Comparison of ENCODE assay signal across 35 cellular contexts in genomic region chr14:64049616-64050381, GRCh38.
"Had no signal": no experiment of that assay in that cellular context is flagged by ENCODE, and none has a peak within 500 bp of the region (broad histone marks: within the 10 kb centered on the region; RNA-seq: fewer than 3 reads in every experiment).

No MANE protein-coding gene starts in this region.

- H3K4me1 Mint-ChIP-seq: activated B cell treated with CpG ODN at 0.5 μM for 24 hours; activated CD4-positive, alpha-beta T cell treated with anti-CD3 and anti-CD28 coated beads, Interleukin-2, amount 10 ng/mL, durations not matched to agents 24 days and 14 days; activated CD8-positive, alpha-beta memory T cell treated with anti-CD3 and anti-CD28 coated beads, Interleukin-2, amount 10 ng/mL, durations not matched to agents 7 days and 5 days; activated naive CD4-positive, alpha-beta T cell treated with anti-CD3 and anti-CD28 coated beads, Interleukin-2, amount 10 ng/mL, durations not matched to agents 7 days and 5 days; activated naive CD4-positive, alpha-beta T cell treated with anti-CD3 and anti-CD28 coated beads, Interleukin-2, amount 50 U/mL, for 24 hours; activated naive CD8-positive, alpha-beta T cell treated with anti-CD3 and anti-CD28 coated beads, Interleukin-2, amount 50 U/mL, for 24 hours; brain; central memory CD8-positive, alpha-beta T cell had no signal

- H3K36me3 ChIP-seq: cardiac muscle cell had no signal

- H3K4me3 ChIP-seq: ascending aorta, cardiac muscle cell had no signal

- H3K9me3 Mint-ChIP-seq: activated B cell treated with CpG ODN at 0.5 μM for 24 hours; activated CD4-positive, alpha-beta memory T cell treated with anti-CD3 and anti-CD28 coated beads for 36 hours; activated CD4-positive, alpha-beta T cell treated with anti-CD3 and anti-CD28 coated beads, Interleukin-2, amount 10 ng/mL, durations not matched to agents 24 days and 14 days; activated CD8-positive, alpha-beta T cell treated with anti-CD3 and anti-CD28 coated beads for 36 hours; activated naive CD4-positive, alpha-beta T cell treated with anti-CD3 and anti-CD28 coated beads, Interleukin-2, amount 10 ng/mL, durations not matched to agents 7 days and 5 days; activated naive CD4-positive, alpha-beta T cell treated with anti-CD3 and anti-CD28 coated beads, Interleukin-2, amount 50 U/mL, for 24 hours; activated naive CD8-positive, alpha-beta T cell treated with anti-CD3 and anti-CD28 coated beads, Interleukin-2, amount 10 ng/mL, durations not matched to agents 7 days and 5 days; activated naive CD8-positive, alpha-beta T cell treated with anti-CD3 and anti-CD28 coated beads, Interleukin-2, amount 50 U/mL, for 24 hours; activated T-cell treated with anti-CD3 and anti-CD28 coated beads, Interleukin-2, amount 50 U/mL, for 24 hours; activated T-helper 2 cell treated with anti-CD3 and anti-CD28 coated beads, Interferon-gamma antibody, Interleukin-2, Interleukin-4, amounts not matched to agents 10 μg/mL and 5 μg/mL and 100 μg/mL, durations not matched to agents 14 hours and 24 hours and 36 hours; central memory CD8-positive, alpha-beta T cell; T-helper 1 cell treated with Interleukin-12 subunit alpha and Interleukin-12 subunit beta and Interleukin-4 antibody, amounts not matched to agents 30 μg/mL and 1 μg/mL, for 36 hours; T-helper 2 cell treated with Interferon-gamma antibody and Interleukin-4, amounts not matched to agents 5 μg/mL and 100 μg/mL, for 36 hours had no signal

- H3K27ac Mint-ChIP-seq: activated B cell treated with CpG ODN at 0.5 μM for 24 hours; activated CD4-positive, alpha-beta memory T cell treated with anti-CD3 and anti-CD28 coated beads for 36 hours; activated CD4-positive, alpha-beta T cell treated with anti-CD3 and anti-CD28 coated beads, Interleukin-2, amount 10 ng/mL, durations not matched to agents 24 days and 14 days; activated CD8-positive, alpha-beta memory T cell treated with anti-CD3 and anti-CD28 coated beads, Interleukin-2, amount 10 ng/mL, durations not matched to agents 7 days and 5 days; activated CD8-positive, alpha-beta T cell treated with anti-CD3 and anti-CD28 coated beads for 36 hours; activated naive CD4-positive, alpha-beta T cell treated with anti-CD3 and anti-CD28 coated beads, Interleukin-2, amount 10 ng/mL, durations not matched to agents 7 days and 5 days; activated naive CD4-positive, alpha-beta T cell treated with anti-CD3 and anti-CD28 coated beads, Interleukin-2, amount 50 U/mL, for 24 hours; activated naive CD8-positive, alpha-beta T cell; activated naive CD8-positive, alpha-beta T cell treated with anti-CD3 and anti-CD28 coated beads, Interleukin-2, amount 10 ng/mL, durations not matched to agents 7 days and 5 days; activated naive CD8-positive, alpha-beta T cell treated with anti-CD3 and anti-CD28 coated beads, Interleukin-2, amount 50 U/mL, for 24 hours; activated T-cell treated with anti-CD3 and anti-CD28 coated beads, Interleukin-2, amount 50 U/mL, for 24 hours; activated T-helper 2 cell treated with anti-CD3 and anti-CD28 coated beads, Interferon-gamma antibody, Interleukin-2, Interleukin-4, amounts not matched to agents 10 μg/mL and 5 μg/mL and 100 μg/mL, durations not matched to agents 14 hours and 24 hours and 36 hours; T-helper 1 cell treated with Interleukin-12 subunit alpha and Interleukin-12 subunit beta and Interleukin-4 antibody, amounts not matched to agents 30 μg/mL and 1 μg/mL, for 36 hours; T-helper 2 cell treated with Interferon-gamma antibody and Interleukin-4, amounts not matched to agents 5 μg/mL and 100 μg/mL, for 36 hours had no signal

- H3K4me3 Mint-ChIP-seq: activated B cell treated with CpG ODN at 0.5 μM for 24 hours; activated CD4-positive, alpha-beta memory T cell treated with anti-CD3 and anti-CD28 coated beads for 36 hours; activated CD4-positive, alpha-beta T cell treated with anti-CD3 and anti-CD28 coated beads, Interleukin-2, amount 10 ng/mL, durations not matched to agents 24 days and 14 days; activated CD8-positive, alpha-beta memory T cell treated with anti-CD3 and anti-CD28 coated beads, Interleukin-2, amount 10 ng/mL, durations not matched to agents 7 days and 5 days; activated CD8-positive, alpha-beta T cell treated with anti-CD3 and anti-CD28 coated beads for 36 hours; activated naive CD4-positive, alpha-beta T cell treated with anti-CD3 and anti-CD28 coated beads, Interleukin-2, amount 10 ng/mL, durations not matched to agents 7 days and 5 days; activated naive CD4-positive, alpha-beta T cell treated with anti-CD3 and anti-CD28 coated beads, Interleukin-2, amount 50 U/mL, for 24 hours; activated naive CD8-positive, alpha-beta T cell; activated naive CD8-positive, alpha-beta T cell treated with anti-CD3 and anti-CD28 coated beads, Interleukin-2, amount 10 ng/mL, durations not matched to agents 7 days and 5 days; activated naive CD8-positive, alpha-beta T cell treated with anti-CD3 and anti-CD28 coated beads, Interleukin-2, amount 50 U/mL, for 24 hours; activated T-cell treated with anti-CD3 and anti-CD28 coated beads, Interleukin-2, amount 50 U/mL, for 24 hours; brain; central memory CD8-positive, alpha-beta T cell; T-helper 1 cell treated with Interleukin-12 subunit alpha and Interleukin-12 subunit beta and Interleukin-4 antibody, amounts not matched to agents 30 μg/mL and 1 μg/mL, for 36 hours; T-helper 2 cell treated with Interferon-gamma antibody and Interleukin-4, amounts not matched to agents 5 μg/mL and 100 μg/mL, for 36 hours had no signal

- H3K9me3 ChIP-seq: ascending aorta had no signal

- ATAC-seq: activated CD8-positive, alpha-beta memory T cell treated with anti-CD3 and anti-CD28 coated beads, Interleukin-2, amount 10 ng/mL, durations not matched to agents 7 days and 5 days; activated CD8-positive, alpha-beta T cell treated with anti-CD3 and anti-CD28 coated beads for 36 hours; activated naive CD8-positive, alpha-beta T cell treated with anti-CD3 and anti-CD28 coated beads, Interleukin-2, amount 50 U/mL, for 24 hours had no signal

- H3K27me3 Mint-ChIP-seq: activated B cell treated with CpG ODN at 0.5 μM for 24 hours; activated CD4-positive, alpha-beta memory T cell treated with anti-CD3 and anti-CD28 coated beads for 36 hours; activated CD4-positive, alpha-beta T cell treated with anti-CD3 and anti-CD28 coated beads, Interleukin-2, amount 10 ng/mL, durations not matched to agents 24 days and 14 days; activated CD8-positive, alpha-beta memory T cell treated with anti-CD3 and anti-CD28 coated beads, Interleukin-2, amount 10 ng/mL, durations not matched to agents 7 days and 5 days; activated CD8-positive, alpha-beta T cell treated with anti-CD3 and anti-CD28 coated beads for 36 hours; activated naive CD4-positive, alpha-beta T cell treated with anti-CD3 and anti-CD28 coated beads, Interleukin-2, amount 10 ng/mL, durations not matched to agents 7 days and 5 days; activated naive CD4-positive, alpha-beta T cell treated with anti-CD3 and anti-CD28 coated beads, Interleukin-2, amount 50 U/mL, for 24 hours; activated naive CD8-positive, alpha-beta T cell; activated naive CD8-positive, alpha-beta T cell treated with anti-CD3 and anti-CD28 coated beads, Interleukin-2, amount 10 ng/mL, durations not matched to agents 7 days and 5 days; activated naive CD8-positive, alpha-beta T cell treated with anti-CD3 and anti-CD28 coated beads, Interleukin-2, amount 50 U/mL, for 24 hours; activated T-cell treated with anti-CD3 and anti-CD28 coated beads, Interleukin-2, amount 50 U/mL, for 24 hours; brain; central memory CD8-positive, alpha-beta T cell had no signal

- DNase-seq: activated B cell treated with CpG ODN at 0.5 μM for 24 hours; activated CD4-positive, alpha-beta memory T cell treated with anti-CD3 and anti-CD28 coated beads for 36 hours; activated CD4-positive, alpha-beta T cell treated with anti-CD3 and anti-CD28 coated beads for 4 hours; activated CD4-positive, alpha-beta T cell treated with anti-CD3 and anti-CD28 coated beads, Interleukin-2, amount 10 ng/mL, durations not matched to agents 24 days and 14 days; activated CD4-positive, alpha-beta T cell treated with anti-CD3 and anti-CD28 coated beads, Interleukin-2, amount 50 U/mL, for 1 hour; activated CD4-positive, alpha-beta T cell treated with anti-CD3 and anti-CD28 coated beads, Interleukin-2, amount 50 U/mL, for 4 hours; activated CD4-positive, CD25-positive, alpha-beta regulatory T cell treated with anti-CD3 and anti-CD28 coated beads, Interleukin-2, amount 50 U/mL, for 72 hours; activated CD8-positive, alpha-beta memory T cell treated with anti-CD3 and anti-CD28 coated beads, Interleukin-2, amount 10 ng/mL, durations not matched to agents 7 days and 5 days; activated CD8-positive, alpha-beta memory T cell treated with anti-CD3 and anti-CD28 coated beads, Interleukin-2, amount 50 U/mL, for 48 hours; activated CD8-positive, alpha-beta T cell treated with anti-CD3 and anti-CD28 coated beads for 36 hours; activated effector memory CD4-positive, alpha-beta T cell treated with Interleukin-2 at 50 U/mL for 16 hours; activated gamma-delta T cell; activated naive CD4-positive, alpha-beta T cell treated with anti-CD3 and anti-CD28 coated beads, Interleukin-2, amount 10 ng/mL, durations not matched to agents 7 days and 5 days; activated naive CD4-positive, alpha-beta T cell treated with Interleukin-2 at 50 U/mL for 16 hours; activated naive CD8-positive, alpha-beta T cell treated with anti-CD3 and anti-CD28 coated beads, Interleukin-2, amount 10 ng/mL, durations not matched to agents 7 days and 5 days; activated naive CD8-positive, alpha-beta T cell treated with anti-CD3 and anti-CD28 coated beads, Interleukin-2, amount 50 U/mL, for 24 hours; activated T-cell treated with anti-CD3 and anti-CD28 coated beads, Interleukin-2, amount 50 U/mL, for 24 hours; activated T-cell treated with anti-CD3 and anti-CD28 coated beads, Interleukin-2, amount 50 U/mL, for 48 hours; amygdala; anterior cingulate cortex; caudate nucleus; cerebellar nuclear complex; T-helper 1 cell; T-helper 2 cell; T-helper 9 cell had no signal

- H3K27me3 ChIP-seq: ascending aorta, cardiac muscle cell had no signal

- H3K27ac ChIP-seq: ascending aorta, cardiac muscle cell, VCaP had no signal
